8 cellular contexts compared by ENCODE assay signal in genomic region chr14:75428230-75429104, GRCh38. TPM values are rescaled to one million over a fixed set of nuclear protein-coding genes. Genes with fewer than 3 reads are reported as not detected.
A peak's percentile ranks its signal among the peaks of the same experiment; 100 is the strongest.
DNase-seq lines count a peak whose midpoint lies in the region; ATAC-seq and TF ChIP-seq lines count a peak whose summit lies in the region.

No MANE protein-coding gene starts in this region.

- H3K4me3 ChIP-seq in GM06990 (replicated peaks; ENCODE audit: low read depth, low read length) (peak overlapping the region; percentile 85), HEK293 (ENCODE audit: low read depth, low read length) (peak overlapping the region; percentile 59), SJSA1 (peak overlapping the region; percentile 71), colonic mucosa (peak overlapping the region; percentile 54), lower leg skin (ENCODE audit: low read depth, poor library complexity, severe bottlenecking) (peak overlapping the region; percentile 69)

- peak overlapping the region; percentile 44; the same call in 1 of the 2 replicates for H3K27ac ChIP-seq in HEK293 (ENCODE audit: extremely low read depth, low read depth, low read length)
- H3K27ac ChIP-seq in SJSA1 = 0 out of 2 replicates have a peak overlapping the region, but pooled peaks have one; percentile 37
- peak overlapping the region; percentile 47 for H3K27ac ChIP-seq in colonic mucosa
- H3K27ac ChIP-seq in substantia nigra (ENCODE audit: low read depth, low read length, poor library complexity, severe bottlenecking) = peak overlapping the region; percentile 69

- POLR2A ChIA-PET in HEK293 (lab: Yijun Ruan, JAX) = interaction anchor here (0.5 to 0.8 kb wide), 3 partner anchors 8 to 121 kb away, joined by 3 to 5 read pairs (median 3); no protein-coding TSS in a partner anchor

- TF ChIP-seq POLR2A in lower leg skin (IDR thresholded peaks at IDR 0.05) = no peak

- DNase-seq in GM06990 (ENCODE audit: extremely low read depth, insufficient read length) (peak; percentile 24), SJSA1 (ENCODE audit: low read depth in 1 of 2, low spot score in 2 of 2) (no peak), colonic mucosa (peak; percentile 64), lower leg skin (ENCODE audit: low spot score in 2 of 2) (no peak), substantia nigra (lab: John Stamatoyannopoulos, UW) (peak in 14 of 49 donors; percentile 10 to 81 (median 30)), HPDE6-E6E7 (ENCODE audit: extremely low spot score) (no peak)

- intact Hi-C loops in colonic mucosa (cut with DNase I) = loop anchor here (10.0 kb wide), 1 partner anchor 46 kb away; no protein-coding TSS in a partner anchor
- intact Hi-C loops in lower leg skin (cut with DNase I; ENCODE audit: low total_unique reads) = no loop called here

- H3K36me3 ChIP-seq in GM06990 (ENCODE audit: control insufficient read depth, insufficient read depth, low read length) (no peaks in the 10 kb centered on the region), HEK293 (ENCODE audit: control insufficient read depth in 2 of 2, insufficient read depth in 1 of 2, low read length in 2 of 2) (no peaks in the 10 kb centered on the region), SJSA1 (peaks cover 24% of the 10 kb centered on the region), colonic mucosa (no peaks in the 10 kb centered on the region)

- TF ChIP-seq CTCF in GM06990 (IDR thresholded peaks at IDR 0.05; ENCODE audit: insufficient read depth, low read length, poor library complexity, severe bottlenecking) (no peak), HEK293 (tag by site-specific recombination; IDR thresholded peaks at IDR 0.05) (no peak), colonic mucosa (IDR thresholded peaks at IDR 0.05) (no peak), lower leg skin (IDR thresholded peaks at IDR 0.05) (no peak)

- 1% methylated on average over 31 to 43 of the region's 64 CpGs for WGBS in lower leg skin, 2 donors

- no peaks in the 10 kb centered on the region for H3K9me3 ChIP-seq in HEK293 (ENCODE audit: control insufficient read depth, insufficient read depth, low read depth, low read length)
- no peaks in the 10 kb centered on the region for H3K9me3 ChIP-seq in SJSA1 (replicated peaks)
- no peaks in the 10 kb centered on the region for H3K9me3 ChIP-seq in colonic mucosa

- peak overlapping the region; percentile 71 to 82 for H3K9ac ChIP-seq in colonic mucosa (ENCODE audit: low read depth in 2 of 2, low read length in 2 of 2)

- H3K27me3 ChIP-seq in GM06990 (replicated peaks; ENCODE audit: control insufficient read depth, insufficient read depth, low read length) (no peaks in the 10 kb centered on the region), SJSA1 (replicated peaks) (no peaks in the 10 kb centered on the region), colonic mucosa (no peaks in the 10 kb centered on the region)

- CTCF ChIA-PET in HEK293 (lab: Yijun Ruan, JAX) = interaction anchor here (1.1 kb wide), 1 partner anchor 60 kb away, joined by 4 read pairs; no protein-coding TSS in a partner anchor

- ATAC-seq in GM21717 (IDR thresholded peaks at IDR 0.05; ENCODE audit: unreplicated experiment) = no peak

- H3K4me1 ChIP-seq in HEK293 (ENCODE audit: control insufficient read depth, insufficient read depth, low read length) = no peaks in the 10 kb centered on the region
- H3K4me1 ChIP-seq in SJSA1 (replicated peaks) = peaks cover 31% of the 10 kb centered on the region
- peaks cover 11% of the 10 kb centered on the region for H3K4me1 ChIP-seq in colonic mucosa

TF ChIP-seq in HEK293, 187 proteins besides CTCF, POLR2A, EP300 and RAD21 (continues in another document):
- no peak for TF ChIP-seq KLF10 (tag by site-specific recombination; IDR thresholded peaks at IDR 0.05)
- TF ChIP-seq ZNF37A (tag by site-specific recombination; IDR thresholded peaks at IDR 0.05) = no peak
- TF ChIP-seq ZNF184 (tag by site-specific recombination; IDR thresholded peaks at IDR 0.05) = no peak
- no peak for TF ChIP-seq AEBP2 (tag by site-specific recombination; IDR thresholded peaks at IDR 0.05; ENCODE audit: borderline replicate concordance)
- TF ChIP-seq SCRT2 (tag by site-specific recombination; IDR thresholded peaks at IDR 0.05) = no peak
- no peak for TF ChIP-seq ZNF660 (tag by site-specific recombination; IDR thresholded peaks at IDR 0.05)
- no peak for TF ChIP-seq ZNF175 (tag by site-specific recombination; IDR thresholded peaks at IDR 0.05)
- TF ChIP-seq GLI4 (tag by site-specific recombination; IDR thresholded peaks at IDR 0.05) = no peak
- no peak for TF ChIP-seq ZNF514 (tag by site-specific recombination; IDR thresholded peaks at IDR 0.05)
- no peak for TF ChIP-seq ZNF768 (tag by site-specific recombination; IDR thresholded peaks at IDR 0.05)
- TF ChIP-seq ZBTB44 (tag by site-specific recombination; IDR thresholded peaks at IDR 0.05) = no peak
- no peak for TF ChIP-seq ZNF677 (tag by site-specific recombination; IDR thresholded peaks at IDR 0.05)
- TF ChIP-seq ZNF362 (tag by site-specific recombination; IDR thresholded peaks at IDR 0.05) = no peak
- no peak for TF ChIP-seq ZNF654 (tag by site-specific recombination; IDR thresholded peaks at IDR 0.05; ENCODE audit: low read depth)
- no peak for TF ChIP-seq ZNF2 (tag by site-specific recombination; IDR thresholded peaks at IDR 0.05)
- TF ChIP-seq ZNF16 (tag by site-specific recombination; IDR thresholded peaks at IDR 0.05; ENCODE audit: low read depth) = no peak
- no peak for TF ChIP-seq ZIC2 (tag by site-specific recombination; IDR thresholded peaks at IDR 0.05)
- TF ChIP-seq WT1 (tag by site-specific recombination; IDR thresholded peaks at IDR 0.05) = 0 out of 2 replicates have a peak, but pooled peaks have one; percentile 11
- TF ChIP-seq ZNF664 (tag by site-specific recombination; IDR thresholded peaks at IDR 0.05) = no peak
- TF ChIP-seq OVOL3 (tag by site-specific recombination; IDR thresholded peaks at IDR 0.05) = no peak
- TF ChIP-seq ZNF248 (tag by site-specific recombination; IDR thresholded peaks at IDR 0.05) = no peak
- TF ChIP-seq ZNF791 (tag by site-specific recombination; IDR thresholded peaks at IDR 0.05) = no peak
- peak; percentile 63 for TF ChIP-seq ZNF335 (tag by site-specific recombination; conservative IDR thresholded peaks at IDR 0.05)
- no peak for TF ChIP-seq ZNF501 (tag by site-specific recombination; IDR thresholded peaks at IDR 0.05)
- no peak for TF ChIP-seq ZBTB26 (tag by site-specific recombination; optimal IDR thresholded peaks at IDR 0.05)
- no peak for TF ChIP-seq ZNF19 (tag by site-specific recombination; IDR thresholded peaks at IDR 0.05; ENCODE audit: low read depth)

RNA-seq across cellular contexts. Expression of gene JDP2, which starts 0.6 kb away (rescaled TPM):
- total RNA-seq in SJSA1 (2014; rRNA removed; shearing (Covaris generic)) = 73.9 and 98.3 TPM in 2 replicates
- total RNA-seq in colonic mucosa = 10 to 100 TPM; 19.4 to 37.1 TPM
- total RNA-seq in lower leg skin = 10 to 100 TPM; 31.7 to 53.9 (median 36.0) TPM

Comparison
In these comparisons a context has a peak if more than half of its experiments do, and no peak if none do; other contexts are left out.
1. DNase-seq: peak in GM06990 (single experiment) and colonic mucosa (single experiment); none in SJSA1 (0 of 2), lower leg skin (0 of 2) and HPDE6-E6E7 (single experiment).
2. Peak in every context shown above with its lines, with median percentiles within 50 percentile points of each other: H3K4me3 ChIP-seq and H3K27ac ChIP-seq.